1 cellular context compared by ENCODE assay signal in genomic region chr15:64814283-64814682, GRCh38. TPM values are rescaled to one million over a fixed set of nuclear protein-coding genes. Genes with fewer than 3 reads are reported as not detected.
"Had no signal": no experiment of that assay in that cellular context is flagged by ENCODE, and none has a peak within 500 bp of the region (broad histone marks: within the 10 kb centered on the region; RNA-seq: fewer than 3 reads in every experiment).

No MANE protein-coding gene starts in this region.

RNA-seq across cellular contexts. Expression of gene RBPMS2, which starts 38.9 kb away (rescaled TPM):
- total RNA-seq: temporal lobe had no signal
